Comparison of ENCODE assay signal across 14 cellular contexts in genomic region chr16:88753191-88753590, GRCh38. TPM values are rescaled to one million over a fixed set of nuclear protein-coding genes. Genes with fewer than 3 reads are reported as not detected.
A peak's percentile ranks its signal among the peaks of the same experiment; 100 is the strongest.
DNase-seq lines count a peak whose midpoint lies in the region; ATAC-seq and TF ChIP-seq lines count a peak whose summit lies in the region.
"Had no signal": no experiment of that assay in that cellular context is flagged by ENCODE, and none has a peak within 500 bp of the region (broad histone marks: within the 10 kb centered on the region; RNA-seq: fewer than 3 reads in every experiment).

No MANE protein-coding gene starts in this region.

- H4K91ac ChIP-seq in neuronal stem cell (ENCODE audit: low read depth, low read length, poor library complexity), result no peak overlapping the region

- POLR2A ChIA-PET in WTC11 (lab: Charles Lee), result interaction anchor here (2.8 kb wide), 1 partner anchor 10 kb away, joined by 10 read pairs; no protein-coding TSS in a partner anchor

- H3K4ac ChIP-seq in neuronal stem cell (ENCODE audit: low read length), result no peak overlapping the region

- no peak overlapping the region for H3K4me3 Mint-ChIP-seq in WTC11
- H3K4me3 Mint-ChIP-seq in natural killer cell, result no peak overlapping the region
- H3K4me3 Mint-ChIP-seq in glutamatergic neuron (ENCODE audit: unreplicated experiment), result no peak overlapping the region

- no peak overlapping the region for H3K4me2 ChIP-seq in neuronal stem cell (ENCODE audit: insufficient read depth, low read length, poor library complexity, severe bottlenecking)

- peak overlapping the region; percentile 52 for H3K18ac ChIP-seq in neuronal stem cell (ENCODE audit: low read length)

- ATAC-seq in WTC11, result no peak
- ATAC-seq in natural killer cell, result no peak
- ATAC-seq: K562 had no signal

- H3K36me3 Mint-ChIP-seq in WTC11 (no peaks in the 10 kb centered on the region), natural killer cell (no peaks in the 10 kb centered on the region), glutamatergic neuron (ENCODE audit: unreplicated experiment) (no peaks in the 10 kb centered on the region)

- no peaks in the 10 kb centered on the region for H3K9me3 Mint-ChIP-seq in WTC11
- no peaks in the 10 kb centered on the region for H3K9me3 Mint-ChIP-seq in natural killer cell
- H3K9me3 Mint-ChIP-seq in glutamatergic neuron (ENCODE audit: unreplicated experiment), result no peaks in the 10 kb centered on the region

- no peak overlapping the region for H3K9ac ChIP-seq in neuronal stem cell (ENCODE audit: low read depth, low read length, poor library complexity)

- peaks cover 4 to 9% of the 10 kb centered on the region in 2 donors for H3K4me1 ChIP-seq in neuronal stem cell (ENCODE audit: control insufficient read depth in 2 of 2, insufficient read depth in 1 of 2, low read depth in 1 of 2, low read length in 2 of 2)
- no peaks in the 10 kb centered on the region for H3K4me1 ChIP-seq in ascending aorta

- H3K9me3 ChIP-seq in neuronal stem cell (replicated peaks in 1 of 2; ENCODE audit: control insufficient read depth in 2 of 2, insufficient read depth in 1 of 2, low read depth in 1 of 2, low read length in 2 of 2) (no peaks in the 10 kb centered on the region), ascending aorta (no peaks in the 10 kb centered on the region)

- H3K4me1 Mint-ChIP-seq in WTC11, result peaks cover 14% of the 10 kb centered on the region
- peaks cover 5 to 13% of the 10 kb centered on the region in 2 donors for H3K4me1 Mint-ChIP-seq in natural killer cell
- no peaks in the 10 kb centered on the region for H3K4me1 Mint-ChIP-seq in glutamatergic neuron (ENCODE audit: low read depth, unreplicated experiment)

- H2BK15ac ChIP-seq in neuronal stem cell (ENCODE audit: low read length), result no peak overlapping the region

- peak overlapping the region; percentile 10 for H2BK5ac ChIP-seq in neuronal stem cell (ENCODE audit: low read length)

- H2AFZ ChIP-seq in neuronal stem cell (ENCODE audit: low read length), result no peak overlapping the region

- H3K36me3 ChIP-seq in neuronal stem cell (replicated peaks in 1 of 2; ENCODE audit: control insufficient read depth in 2 of 2, insufficient read depth in 2 of 2, low read length in 2 of 2) (no peaks in the 10 kb centered on the region), ascending aorta (peaks cover 0 to 6% of the 10 kb centered on the region in 2 donors)

- no CpG with 5 or more reads among the region's 13 CpGs for WGBS in neuronal stem cell (ENCODE audit: extremely low coverage in 2 of 2, insufficient read length in 2 of 2, insufficient replicate concordance in 1 of 2), 2 donors

- H3K27ac ChIP-seq in neuronal stem cell (replicated peaks; ENCODE audit: low read length) (no peak overlapping the region), ascending aorta (no peak overlapping the region)

- intact Hi-C loops in natural killer cell (cut with micrococcal nuclease), result no loop called here
- intact Hi-C loops in ascending aorta (cut with DNase I), result no loop called here

- DNase-seq in 8988T (peak; percentile 60), WTC11 (ENCODE audit: low spot score) (no peak), neuronal stem cell (ENCODE audit: low spot score) (no peak), natural killer cell (no peak), glutamatergic neuron (no peak), NCI-H187 (lab: John Stamatoyannopoulos, UW) (no peak), ascending aorta (ENCODE audit: low spot score in 2 of 2) (no peak)
- DNase-seq: COR-L47, NCI-H1436 treated with DMSO at 0.1 percent for 48 hours, NCI-H2227 treated with DMSO at 0.1 percent for 48 hours, NCI-H524, SHP77 treated with DMSO at 0.1 percent for 48 hours had no signal

- peak overlapping the region; percentile 86 for H2AK5ac ChIP-seq in neuronal stem cell (ENCODE audit: low read depth, low read length)

- H3K4me3 ChIP-seq in neuronal stem cell (ENCODE audit: low read length in 2 of 2) (no peak overlapping the region), ascending aorta (no peak overlapping the region)
- H3K4me3 ChIP-seq: K562 had no signal

- CTCF ChIA-PET in WTC11 (lab: Charles Lee), result interaction anchor here (0.9 to 9.0 kb wide), 5 partner anchors 8 to 105 kb away, joined by 3 to 185 read pairs (median 81); no protein-coding TSS in a partner anchor

- no peak overlapping the region for H4K8ac ChIP-seq in neuronal stem cell (ENCODE audit: low read depth, low read length)

- no peak overlapping the region for H2BK120ac ChIP-seq in neuronal stem cell (ENCODE audit: low read depth, low read length)

- H3K79me1 ChIP-seq in neuronal stem cell (ENCODE audit: low read depth, low read length), result peaks cover 2% of the 10 kb centered on the region

- H2BK12ac ChIP-seq in neuronal stem cell (ENCODE audit: low read length), result no peak overlapping the region

- TF ChIP-seq CTCF in GM12874 (IDR thresholded peaks at IDR 0.05; ENCODE audit: insufficient read depth, low read depth, low read length), result 0 out of 2 replicates have a peak, but pooled peaks have one; percentile 7
- TF ChIP-seq CTCF in WTC11 (IDR thresholded peaks at IDR 0.05), result no peak
- TF ChIP-seq CTCF in natural killer cell (IDR thresholded peaks at IDR 0.05), result no peak
- TF ChIP-seq CTCF in glutamatergic neuron (IDR thresholded peaks at IDR 0.05; ENCODE audit: partially characterized antibody, unreplicated experiment), result no peak
- TF ChIP-seq CTCF in ascending aorta (IDR thresholded peaks at IDR 0.05), result no peak

- no peaks in the 10 kb centered on the region for H3K27me3 Mint-ChIP-seq in WTC11 (ENCODE audit: low read depth)
- no peaks in the 10 kb centered on the region for H3K27me3 Mint-ChIP-seq in natural killer cell (ENCODE audit: low read depth in 2 of 2)
- peaks cover 3% of the 10 kb centered on the region for H3K27me3 Mint-ChIP-seq in glutamatergic neuron (ENCODE audit: unreplicated experiment)

- H3K27me3 ChIP-seq in neuronal stem cell (ENCODE audit: control insufficient read depth in 3 of 3, insufficient read depth in 3 of 3, low read depth in 1 of 3, low read length in 3 of 3) (no peaks in the 10 kb centered on the region), ascending aorta (no peaks in the 10 kb centered on the region)

- H3K27ac Mint-ChIP-seq in WTC11 (peak overlapping the region; percentile 68; the same call in 1 of the 2 replicates), natural killer cell (peak overlapping the region in 1 of 2 donors; percentile 37), glutamatergic neuron (ENCODE audit: unreplicated experiment) (no peak overlapping the region)

- no peak overlapping the region for H3K23ac ChIP-seq in neuronal stem cell (ENCODE audit: low read depth, low read length, poor library complexity)

- no peak overlapping the region for H3K14ac ChIP-seq in neuronal stem cell (ENCODE audit: low read length)

TF ChIP-seq in WTC11, 78 proteins besides CTCF, POLR2A, EP300 and RAD21 (continues in another document):
- TF ChIP-seq TEAD4 (CRISPR knock-in tag; IDR thresholded peaks at IDR 0.05) (no peak), ATF6 (CRISPR knock-in tag; IDR thresholded peaks at IDR 0.05) (no peak), CDX4 (CRISPR knock-in tag; IDR thresholded peaks at IDR 0.05; ENCODE audit: borderline replicate concordance) (no peak), FOXJ3 (CRISPR knock-in tag; IDR thresholded peaks at IDR 0.05; ENCODE audit: borderline replicate concordance) (no peak)

RNA-seq across cellular contexts. Expression of gene PIEZO1, which starts 31.8 kb away (rescaled TPM):
- 68.3 to 75.1 TPM (median 71.3 TPM) in 3 replicates for total RNA-seq in WTC11 (2021)
- 8.0 TPM for polyA plus RNA-seq in neuronal stem cell (2013, experiment 1 of 2)
- polyA plus RNA-seq in neuronal stem cell (2013, experiment 2 of 2), result 9.2 TPM
- 100 to 1,000 TPM; 172 to 197 (median 183) TPM for total RNA-seq in natural killer cell
- total RNA-seq in glutamatergic neuron (ENCODE audit: unreplicated experiment), result 12.3 TPM
- total RNA-seq in ascending aorta, result 428 TPM

RNA-seq across cellular contexts. Expression of gene CTU2, which starts 46.9 kb away (rescaled TPM):
- total RNA-seq in WTC11 (2021) (42.1 to 52.4 TPM (median 43.7 TPM) in 3 replicates), natural killer cell (10 to 100 TPM; 36.6 to 43.3 (median 39.9) TPM), glutamatergic neuron (ENCODE audit: unreplicated experiment) (32.4 TPM), ascending aorta (4.2 TPM)
- 25.8 TPM for polyA plus RNA-seq in neuronal stem cell (2013, experiment 1 of 2)
- 28.0 TPM for polyA plus RNA-seq in neuronal stem cell (2013, experiment 2 of 2)

RNA-seq across cellular contexts. Expression of gene RNF166, which starts 47.0 kb away (rescaled TPM):
- total RNA-seq in WTC11 (2021), result 38.5 to 46.2 TPM (median 40.5 TPM) in 3 replicates
- polyA plus RNA-seq in neuronal stem cell (2013, experiment 1 of 2), result 20.4 TPM
- 19.1 TPM for polyA plus RNA-seq in neuronal stem cell (2013, experiment 2 of 2)
- 100 to 1,000 TPM; 459 to 712 (median 501) TPM for total RNA-seq in natural killer cell
- 26.5 TPM for total RNA-seq in glutamatergic neuron (ENCODE audit: unreplicated experiment)
- total RNA-seq in ascending aorta, result 44.3 TPM

RNA-seq across cellular contexts. Expression of gene CDT1, which starts 50.4 kb away (rescaled TPM):
- total RNA-seq in WTC11 (2021) (142 to 154 TPM (median 149 TPM) in 3 replicates), natural killer cell (1 to 10 TPM; 2.2 to 3.8 (median 2.6) TPM), glutamatergic neuron (ENCODE audit: unreplicated experiment) (5.6 TPM), ascending aorta (not detected)
- 40.6 TPM for polyA plus RNA-seq in neuronal stem cell (2013, experiment 1 of 2)
- polyA plus RNA-seq in neuronal stem cell (2013, experiment 2 of 2), result 40.0 TPM

RNA-seq across cellular contexts. Expression of gene APRT, which starts 58.5 kb away (rescaled TPM):
- total RNA-seq in WTC11 (2021), result 272 to 288 TPM (median 282 TPM) in 3 replicates
- polyA plus RNA-seq in neuronal stem cell (2013, experiment 1 of 2), result 146 TPM
- polyA plus RNA-seq in neuronal stem cell (2013, experiment 2 of 2), result 150 TPM
- total RNA-seq in natural killer cell, result 100 to 1,000 TPM; 118 to 123 (median 120) TPM
- total RNA-seq in glutamatergic neuron (ENCODE audit: unreplicated experiment), result 54.4 TPM
- 305 TPM for total RNA-seq in ascending aorta
